20 cellular contexts compared by ENCODE assay signal in genomic region chr22:39988386-39989114, GRCh38. TPM values are rescaled to one million over a fixed set of nuclear protein-coding genes. Genes with fewer than 3 reads are reported as not detected.
DNase-seq lines count a peak whose midpoint lies in the region; ATAC-seq, FAIRE-seq and TF ChIP-seq lines count a peak whose summit lies in the region.
"Had no signal": no experiment of that assay in that cellular context is flagged by ENCODE, and none has a peak within 500 bp of the region (broad histone marks: within the 10 kb centered on the region; RNA-seq: fewer than 3 reads in every experiment).

No MANE protein-coding gene starts in this region.

- TF ChIP-seq RAD21 in K562 (CRISPR knock-in tag; conservative IDR thresholded peaks at IDR 0.05 in 1 of 2, IDR thresholded peaks at IDR 0.05 in 1 of 2): no peak

- H3K36me3 ChIP-seq in K562 (ENCODE audit: control insufficient read depth, insufficient read depth, low read length): no peaks in the 10 kb centered on the region
- no peaks in the 10 kb centered on the region for H3K36me3 ChIP-seq in keratinocyte (ENCODE audit: control insufficient read depth in 2 of 2, extremely low read depth in 1 of 2, insufficient read depth in 2 of 2, low read length in 2 of 2)
- H3K36me3 ChIP-seq: MG63 had no signal

- H4K20me1 ChIP-seq in K562 (replicated peaks; ENCODE audit: control insufficient read depth, insufficient read depth, low read length) (no peaks in the 10 kb centered on the region), keratinocyte (ENCODE audit: control insufficient read depth, extremely low read depth, insufficient read depth, low read length) (no peaks in the 10 kb centered on the region)

- dilution Hi-C loops in keratinocyte (cut with MboI; ENCODE audit: extremely low pct_ligation_motif_present, low sequenced_read_pairs): no loop called here

- peak; percentile 60; the same call in 1 of the 2 replicates for TF ChIP-seq EP300 in K562 (IDR thresholded peaks at IDR 0.05; ENCODE audit: low read length)

- ATAC-seq in activated naive CD8-positive, alpha-beta T cell treated with anti-CD3 and anti-CD28 coated beads, Interleukin-2, amount 10 ng/mL, durations not matched to agents 7 days and 5 days (ENCODE audit: low read depth): no peak
- ATAC-seq in K562: peak; percentile 90
- no peak for ATAC-seq in stimulated activated naive B cell treated with anti-CD40 and anti-IgM and Interleukin-4, amounts not matched to agents 10 μg/mL and 1 μg/mL and 100 μg/mL, for 72 hours (replicated peaks)
- ATAC-seq in stimulated activated memory B cell treated with anti-CD40 and anti-IgM and Interleukin-4, amounts not matched to agents 10 μg/mL and 1 μg/mL and 100 μg/mL, for 72 hours: no peak
- ATAC-seq: PC-3 had no signal

- DNase-seq in activated naive CD8-positive, alpha-beta T cell treated with anti-CD3 and anti-CD28 coated beads, Interleukin-2, amount 10 ng/mL, durations not matched to agents 7 days and 5 days: no peak
- no peak for DNase-seq in activated naive CD8-positive, alpha-beta T cell treated with anti-CD3 and anti-CD28 coated beads for 36 hours
- peak; percentile 58 to 72 (median 62) for DNase-seq in K562 (ENCODE audit: extremely low read depth in 1 of 4, low spot score in 3 of 4)
- no peak for DNase-seq in keratinocyte (ENCODE audit: low read depth, low spot score)
- DNase-seq in stimulated activated naive B cell treated with anti-CD40 and anti-IgM and Interleukin-4, amounts not matched to agents 10 μg/mL and 1 μg/mL and 100 μg/mL, for 72 hours: no peak
- DNase-seq in NOMO-1 treated with DMSO at 0.1 percent for 48 hours (lab: John Stamatoyannopoulos, UW; ENCODE audit: unreplicated experiment): no peak
- no peak for DNase-seq in mesothelial cell of epicardium (ENCODE audit: low spot score in 2 of 2, unreplicated experiment in 2 of 2)
- DNase-seq: C1 segment of cervical spinal cord; DMS53; GM23248; MG63; NCI-H1092 treated with DMSO at 0.1 percent for 48 hours; NCI-H1694; NCI-H345; NCI-H69; NK-92 treated with Interleukin-12 subunit alpha and Interleukin-12 subunit beta, amount 100 ng/mL, for 24 hours; PC-3 had no signal

- peaks cover 2% of the 10 kb centered on the region for H3K36me3 Mint-ChIP-seq in activated naive CD8-positive, alpha-beta T cell treated with anti-CD3 and anti-CD28 coated beads, Interleukin-2, amount 10 ng/mL, durations not matched to agents 7 days and 5 days
- no peaks in the 10 kb centered on the region for H3K36me3 Mint-ChIP-seq in activated naive CD8-positive, alpha-beta T cell treated with anti-CD3 and anti-CD28 coated beads for 36 hours
- no peaks in the 10 kb centered on the region for H3K36me3 Mint-ChIP-seq in stimulated activated naive B cell treated with anti-CD40 and anti-IgM and Interleukin-4, amounts not matched to agents 10 μg/mL and 1 μg/mL and 100 μg/mL, for 72 hours
- no peaks in the 10 kb centered on the region for H3K36me3 Mint-ChIP-seq in stimulated activated memory B cell treated with anti-CD40 and anti-IgM and Interleukin-4, amounts not matched to agents 10 μg/mL and 1 μg/mL and 100 μg/mL, for 72 hours
- no peaks in the 10 kb centered on the region for H3K36me3 Mint-ChIP-seq in mesothelial cell of epicardium

- intact Hi-C loops in K562 (cut with micrococcal nuclease): no loop called here

- BruUV-seq in K562 (replicated peaks; lab: Mats Ljungman, UMichigan): no TSS peak

- H3K27me3 ChIP-seq in K562 (ENCODE audit: control insufficient read depth in 2 of 2, insufficient read depth in 2 of 2, low read length in 2 of 2) (no peaks in the 10 kb centered on the region), keratinocyte (ENCODE audit: control insufficient read depth, extremely low read depth, insufficient read depth, low read length) (peaks cover 4% of the 10 kb centered on the region)
- H3K27me3 ChIP-seq: MG63 had no signal

- peak overlapping the region; percentile 54 to 82; a peak in 2 of 4 replicates for H3K9ac ChIP-seq in K562 (ENCODE audit: insufficient read depth in 1 of 2, low read depth in 2 of 2, low read length in 2 of 2)
- no peak overlapping the region for H3K9ac ChIP-seq in keratinocyte (ENCODE audit: control insufficient read depth, extremely low read depth, insufficient read depth, low read length)
- H3K9ac ChIP-seq: GM23248 had no signal

- CTCF ChIA-PET in K562 (lab: Yijun Ruan, JAX; ENCODE audit: low intra/inter-chr PET ratio): no interaction called here

- no peak for TF ChIP-seq POLR2A in K562 (conservative IDR thresholded peaks at IDR 0.05)

- H3K27ac ChIP-seq in K562 (ENCODE audit: extremely low read depth, low read depth, low read length) (peak overlapping the region; percentile 61; the same call in 2 of the 3 replicates), keratinocyte (ENCODE audit: control insufficient read depth, insufficient read depth, low read length) (no peak overlapping the region)
- H3K27ac ChIP-seq: GM23248 had no signal

- H3K4me3 Mint-ChIP-seq in activated naive CD8-positive, alpha-beta T cell treated with anti-CD3 and anti-CD28 coated beads, Interleukin-2, amount 10 ng/mL, durations not matched to agents 7 days and 5 days: no peak overlapping the region
- H3K4me3 Mint-ChIP-seq in activated naive CD8-positive, alpha-beta T cell treated with anti-CD3 and anti-CD28 coated beads for 36 hours: no peak overlapping the region
- H3K4me3 Mint-ChIP-seq in stimulated activated naive B cell treated with anti-CD40 and anti-IgM and Interleukin-4, amounts not matched to agents 10 μg/mL and 1 μg/mL and 100 μg/mL, for 72 hours: no peak overlapping the region
- no peak overlapping the region for H3K4me3 Mint-ChIP-seq in stimulated activated memory B cell treated with anti-CD40 and anti-IgM and Interleukin-4, amounts not matched to agents 10 μg/mL and 1 μg/mL and 100 μg/mL, for 72 hours
- no peak overlapping the region for H3K4me3 Mint-ChIP-seq in mesothelial cell of epicardium

- in situ Hi-C loops in K562 (cut with MboI): no loop called here

- H3K27ac Mint-ChIP-seq in activated naive CD8-positive, alpha-beta T cell treated with anti-CD3 and anti-CD28 coated beads, Interleukin-2, amount 10 ng/mL, durations not matched to agents 7 days and 5 days: peak overlapping the region; percentile 26
- H3K27ac Mint-ChIP-seq in activated naive CD8-positive, alpha-beta T cell treated with anti-CD3 and anti-CD28 coated beads for 36 hours: no peak overlapping the region
- peak overlapping the region; percentile 21 for H3K27ac Mint-ChIP-seq in stimulated activated naive B cell treated with anti-CD40 and anti-IgM and Interleukin-4, amounts not matched to agents 10 μg/mL and 1 μg/mL and 100 μg/mL, for 72 hours
- no peak overlapping the region for H3K27ac Mint-ChIP-seq in stimulated activated memory B cell treated with anti-CD40 and anti-IgM and Interleukin-4, amounts not matched to agents 10 μg/mL and 1 μg/mL and 100 μg/mL, for 72 hours
- no peak overlapping the region for H3K27ac Mint-ChIP-seq in mesothelial cell of epicardium

- H3K79me2 ChIP-seq in K562 (ENCODE audit: control insufficient read depth, insufficient read depth, low read length): no peaks in the 10 kb centered on the region
- H3K79me2 ChIP-seq in keratinocyte (ENCODE audit: control insufficient read depth, insufficient read depth, low read length): no peaks in the 10 kb centered on the region

- POLR2A ChIA-PET in activated naive CD8-positive, alpha-beta T cell treated with anti-CD3 and anti-CD28 coated beads, Interleukin-2, amount 10 ng/mL, durations not matched to agents 7 days and 5 days (lab: Charles Lee): no interaction called here
- POLR2A ChIA-PET in K562 (lab: Yijun Ruan, JAX): no interaction called here

- 5% methylated on average over 5 of the region's 10 CpGs for WGBS in K562 (ENCODE audit: insufficient coverage, low coverage, missing lambda C conversion rate)

- H3K27me3 Mint-ChIP-seq in activated naive CD8-positive, alpha-beta T cell treated with anti-CD3 and anti-CD28 coated beads, Interleukin-2, amount 10 ng/mL, durations not matched to agents 7 days and 5 days: peaks cover 28% of the 10 kb centered on the region
- H3K27me3 Mint-ChIP-seq in activated naive CD8-positive, alpha-beta T cell treated with anti-CD3 and anti-CD28 coated beads for 36 hours: no peaks in the 10 kb centered on the region
- peaks cover 32 to 40% of the 10 kb centered on the region in 2 donors for H3K27me3 Mint-ChIP-seq in stimulated activated naive B cell treated with anti-CD40 and anti-IgM and Interleukin-4, amounts not matched to agents 10 μg/mL and 1 μg/mL and 100 μg/mL, for 72 hours
- H3K27me3 Mint-ChIP-seq in stimulated activated memory B cell treated with anti-CD40 and anti-IgM and Interleukin-4, amounts not matched to agents 10 μg/mL and 1 μg/mL and 100 μg/mL, for 72 hours: peaks cover 53% of the 10 kb centered on the region
- peaks cover 75% of the 10 kb centered on the region for H3K27me3 Mint-ChIP-seq in mesothelial cell of epicardium (ENCODE audit: low read depth)

- no peak for TF ChIP-seq CTCF in K562 (IDR thresholded peaks at IDR 0.05 in 2 of 3, conservative IDR thresholded peaks at IDR 0.05 in 1 of 3; ENCODE audit: insufficient read depth in 2 of 3, low read depth in 1 of 3, low read length in 3 of 3)
- no peak for TF ChIP-seq CTCF in keratinocyte (optimal IDR thresholded peaks at IDR 0.05 in 1 of 3, IDR thresholded peaks at IDR 0.05 in 1 of 3, conservative IDR thresholded peaks at IDR 0.05 in 1 of 3; ENCODE audit: extremely low read depth in 1 of 3, insufficient read depth in 2 of 3, low read length in 3 of 3)
- no peak for TF ChIP-seq CTCF in mesothelial cell of epicardium (IDR thresholded peaks at IDR 0.05; ENCODE audit: unreplicated experiment)

- FAIRE-seq in K562 (lab: Jason Lieb, UNC) (peak; percentile 32), keratinocyte (lab: Jason Lieb, UNC) (no peak)
- FAIRE-seq: A204.1 had no signal

- H3K4me3 ChIP-seq in K562: peak overlapping the region; percentile 28; the same call in 1 of the 2 replicates
- H3K4me3 ChIP-seq in keratinocyte (ENCODE audit: control insufficient read depth in 2 of 3, extremely low read depth in 1 of 3, insufficient read depth in 2 of 3, low read depth in 1 of 3, low read length in 3 of 3): peak overlapping the region in 1 of 3 experiments; percentile 11
- H3K4me3 ChIP-seq: GM23248, MG63 had no signal

- H3K9me3 ChIP-seq in K562 (replicated peaks; ENCODE audit: control insufficient read depth, insufficient read depth, low read depth, low read length) (no peaks in the 10 kb centered on the region), keratinocyte (ENCODE audit: control insufficient read depth, low read depth, low read length) (no peaks in the 10 kb centered on the region)
- H3K9me3 ChIP-seq: MG63 had no signal

- peak overlapping the region; percentile 64 for H3K4me2 ChIP-seq in K562 (ENCODE audit: insufficient read depth, low read length)
- H3K4me2 ChIP-seq in keratinocyte (ENCODE audit: control insufficient read depth, extremely low read depth, insufficient read depth, low read depth, low read length): peak overlapping the region; percentile 25

- H2AFZ ChIP-seq in K562 (ENCODE audit: low read depth, low read length): peak overlapping the region; percentile 77
- H2AFZ ChIP-seq in keratinocyte (ENCODE audit: control insufficient read depth, low read length): no peak overlapping the region
- H2AFZ ChIP-seq: GM23248 had no signal

- H3K4me1 Mint-ChIP-seq in activated naive CD8-positive, alpha-beta T cell treated with anti-CD3 and anti-CD28 coated beads, Interleukin-2, amount 10 ng/mL, durations not matched to agents 7 days and 5 days: peaks cover 18% of the 10 kb centered on the region
- H3K4me1 Mint-ChIP-seq in activated naive CD8-positive, alpha-beta T cell treated with anti-CD3 and anti-CD28 coated beads for 36 hours: peaks cover 20% of the 10 kb centered on the region
- H3K4me1 Mint-ChIP-seq in stimulated activated naive B cell treated with anti-CD40 and anti-IgM and Interleukin-4, amounts not matched to agents 10 μg/mL and 1 μg/mL and 100 μg/mL, for 72 hours: peaks cover 2 to 5% of the 10 kb centered on the region in 2 donors
- H3K4me1 Mint-ChIP-seq in stimulated activated memory B cell treated with anti-CD40 and anti-IgM and Interleukin-4, amounts not matched to agents 10 μg/mL and 1 μg/mL and 100 μg/mL, for 72 hours: peaks cover under 1% of the 10 kb centered on the region
- H3K4me1 Mint-ChIP-seq in mesothelial cell of epicardium: no peaks in the 10 kb centered on the region

- H3K9me3 Mint-ChIP-seq in activated naive CD8-positive, alpha-beta T cell treated with anti-CD3 and anti-CD28 coated beads, Interleukin-2, amount 10 ng/mL, durations not matched to agents 7 days and 5 days: no peaks in the 10 kb centered on the region
- H3K9me3 Mint-ChIP-seq in activated naive CD8-positive, alpha-beta T cell treated with anti-CD3 and anti-CD28 coated beads for 36 hours: no peaks in the 10 kb centered on the region
- no peaks in the 10 kb centered on the region for H3K9me3 Mint-ChIP-seq in stimulated activated naive B cell treated with anti-CD40 and anti-IgM and Interleukin-4, amounts not matched to agents 10 μg/mL and 1 μg/mL and 100 μg/mL, for 72 hours
- no peaks in the 10 kb centered on the region for H3K9me3 Mint-ChIP-seq in stimulated activated memory B cell treated with anti-CD40 and anti-IgM and Interleukin-4, amounts not matched to agents 10 μg/mL and 1 μg/mL and 100 μg/mL, for 72 hours
- no peaks in the 10 kb centered on the region for H3K9me3 Mint-ChIP-seq in mesothelial cell of epicardium

- H3K4me1 ChIP-seq in K562 (replicated peaks in 1 of 2; ENCODE audit: control insufficient read depth in 2 of 2, insufficient read depth in 2 of 2, low read length in 2 of 2) (peaks cover 6 to 34% of the 10 kb centered on the region in 2 experiments; a peak in 3 of 5 replicates), keratinocyte (ENCODE audit: control insufficient read depth, extremely low read depth, insufficient read depth, low read length) (peaks cover 31% of the 10 kb centered on the region)

- H3K9me1 ChIP-seq in K562 (ENCODE audit: control insufficient read depth, insufficient read depth, low read length) (no peaks in the 10 kb centered on the region), keratinocyte (ENCODE audit: control insufficient read depth, extremely low read depth, insufficient read depth, low read length) (no peaks in the 10 kb centered on the region)

RNA-seq across cellular contexts. Expression of gene FAM83F, which starts 6.2 kb away (rescaled TPM):
- under 1 TPM; 0.20 to 0.30 TPM for total RNA-seq in activated naive CD8-positive, alpha-beta T cell treated with anti-CD3 and anti-CD28 coated beads, Interleukin-2, amount 10 ng/mL, durations not matched to agents 7 days and 5 days
- total RNA-seq in activated naive CD8-positive, alpha-beta T cell treated with anti-CD3 and anti-CD28 coated beads for 36 hours: 1 to 10 TPM; 3.4 to 3.6 TPM
- total RNA-seq in K562 (2011; cell fraction: chromatin; rRNA removed; ENCODE audit: low replicate concordance): 0.04 and 0.25 TPM in 2 replicates
- total RNA-seq in K562 (2011; cell fraction: nucleolus; rRNA removed): under 0.01 and 0.17 TPM in 2 replicates
- 0.07 and 0.15 TPM in 2 replicates for total RNA-seq in K562 (2011; cell fraction: nucleoplasm; rRNA removed)
- 0.04 and 0.05 TPM in 2 replicates for total RNA-seq in K562 (2014; rRNA removed)
- 0.03 and 0.04 TPM in 2 replicates for total RNA-seq in K562 (2014; rRNA removed; fragmentation: Illumina TruSeq; extraction: Trizol)
- under 0.01 and 0.04 TPM in 2 replicates for total RNA-seq in K562 (2015; rRNA removed; fragmentation: Illumina TruSeq; extraction: Trizol)
- 0.07 and 0.13 TPM in 2 replicates for total RNA-seq in K562 (2021)
- 0.03 and 0.10 TPM in 2 replicates for polyA plus RNA-seq in K562 (2011; rRNA removed)
- 0.01 and 0.03 TPM in 2 replicates for polyA plus RNA-seq in K562 (2011; cell fraction: cytosol; rRNA removed)
- 0.03 and 0.18 TPM in 2 replicates for polyA plus RNA-seq in K562 (2011; cell fraction: nucleus; rRNA removed)
- polyA plus RNA-seq in K562 (2012): 0.01 and 0.07 TPM in 2 replicates
- polyA plus RNA-seq in K562 (2014; fragmentation: Illumina TruSeq; extraction: Trizol): 0.03 TPM in 1 of 2 replicates, not detected in the other
- polyA plus RNA-seq in K562 (2014; fragmentation: Nextera tagmentation; extraction: Ambion mirVana): under 1 TPM in 1 of 2 experiments, not detected in 1; 0.01 TPM
- 0.04 and 0.05 TPM in 2 replicates for polyA plus RNA-seq in K562 (2014; rRNA removed)
- polyA minus RNA-seq in K562 (2011; rRNA and poly(A)+ RNA removed): 0.06 and 0.07 TPM in 2 replicates
- polyA minus RNA-seq in K562 (2011; cell fraction: cytosol; rRNA and poly(A)+ RNA removed): not detected in 2 replicates
- 0.11 and 0.67 TPM in 2 replicates for polyA minus RNA-seq in K562 (2011; cell fraction: nucleus; rRNA and poly(A)+ RNA removed)
- polyA plus RNA-seq in keratinocyte: 15.3 to 45.1 TPM (median 22.8 TPM) in 3 replicates
- 9.5 TPM for polyA plus RNA-seq in keratinocyte (2011; ENCODE audit: low read depth)
- 19.8 and 29.4 TPM in 2 replicates for polyA plus RNA-seq in keratinocyte (2011; cell fraction: cytosol; rRNA removed)
- 35.3 and 43.3 TPM in 2 replicates for polyA plus RNA-seq in keratinocyte (2011; cell fraction: nucleus; rRNA removed)
- 20.1 and 21.1 TPM in 2 replicates for polyA plus RNA-seq in keratinocyte (2012; ENCODE audit: low replicate concordance)
- polyA minus RNA-seq in keratinocyte: 53.5 to 74.3 TPM (median 58.2 TPM) in 3 replicates
- polyA minus RNA-seq in keratinocyte (2011; cell fraction: cytosol; rRNA and poly(A)+ RNA removed): 35.7 TPM
- 33.4 and 46.8 TPM in 2 replicates for polyA minus RNA-seq in keratinocyte (2011; cell fraction: nucleus; rRNA and poly(A)+ RNA removed)
- total RNA-seq in mesothelial cell of epicardium: 6.5 to 8.0 TPM (median 7.2 TPM) in 3 replicates
- total RNA-seq: GM23248, SK-MEL-5 had no signal
- polyA plus RNA-seq: GM23248 had no signal

RNA-seq across cellular contexts. Expression of gene TMA7B, which starts 28.4 kb away (rescaled TPM):
- 1 to 10 TPM; 8.5 to 9.1 TPM for total RNA-seq in activated naive CD8-positive, alpha-beta T cell treated with anti-CD3 and anti-CD28 coated beads, Interleukin-2, amount 10 ng/mL, durations not matched to agents 7 days and 5 days
- total RNA-seq in activated naive CD8-positive, alpha-beta T cell treated with anti-CD3 and anti-CD28 coated beads for 36 hours: 1 to 10 TPM; 1.0 to 1.3 TPM
- 16.1 and 33.1 TPM in 2 replicates for total RNA-seq in K562 (2011; cell fraction: chromatin; rRNA removed; ENCODE audit: low replicate concordance)
- 8.2 and 8.4 TPM in 2 replicates for total RNA-seq in K562 (2011; cell fraction: nucleolus; rRNA removed)
- 15.8 and 17.9 TPM in 2 replicates for total RNA-seq in K562 (2011; cell fraction: nucleoplasm; rRNA removed)
- total RNA-seq in K562 (2014; rRNA removed): 12.0 and 14.2 TPM in 2 replicates
- total RNA-seq in K562 (2014; rRNA removed; fragmentation: Illumina TruSeq; extraction: Trizol): 13.9 and 17.0 TPM in 2 replicates
- 5.3 and 5.6 TPM in 2 replicates for total RNA-seq in K562 (2015; rRNA removed; fragmentation: Illumina TruSeq; extraction: Trizol)
- 11.2 and 12.8 TPM in 2 replicates for total RNA-seq in K562 (2021)
- 3.2 and 10.9 TPM in 2 replicates for polyA plus RNA-seq in K562 (2011; rRNA removed)
- 1.0 and 1.5 TPM in 2 replicates for polyA plus RNA-seq in K562 (2011; cell fraction: cytosol; rRNA removed)
- 1.7 and 4.9 TPM in 2 replicates for polyA plus RNA-seq in K562 (2011; cell fraction: nucleus; rRNA removed)
- 4.9 and 8.2 TPM in 2 replicates for polyA plus RNA-seq in K562 (2012)
- polyA plus RNA-seq in K562 (2014; fragmentation: Illumina TruSeq; extraction: Trizol): 9.4 and 11.8 TPM in 2 replicates
- polyA plus RNA-seq in K562 (2014; fragmentation: Nextera tagmentation; extraction: Ambion mirVana): 1 to 10 TPM; 5.7 to 8.7 TPM
- polyA plus RNA-seq in K562 (2014; rRNA removed): 13.2 and 14.5 TPM in 2 replicates
- 4.7 and 10.9 TPM in 2 replicates for polyA minus RNA-seq in K562 (2011; rRNA and poly(A)+ RNA removed)
- polyA minus RNA-seq in K562 (2011; cell fraction: cytosol; rRNA and poly(A)+ RNA removed): 1.0 and 3.1 TPM in 2 replicates
- polyA minus RNA-seq in K562 (2011; cell fraction: nucleus; rRNA and poly(A)+ RNA removed): 2.2 and 2.6 TPM in 2 replicates
- polyA plus RNA-seq in keratinocyte: not detected in 3 replicates
- not detected for polyA plus RNA-seq in keratinocyte (2011; ENCODE audit: low read depth)
- not detected in 2 replicates for polyA plus RNA-seq in keratinocyte (2011; cell fraction: cytosol; rRNA removed)
- not detected in 2 replicates for polyA plus RNA-seq in keratinocyte (2011; cell fraction: nucleus; rRNA removed)
- not detected in 2 replicates for polyA plus RNA-seq in keratinocyte (2012; ENCODE audit: low replicate concordance)
- polyA minus RNA-seq in keratinocyte: not detected in 3 replicates
- not detected for polyA minus RNA-seq in keratinocyte (2011; cell fraction: cytosol; rRNA and poly(A)+ RNA removed)
- polyA minus RNA-seq in keratinocyte (2011; cell fraction: nucleus; rRNA and poly(A)+ RNA removed): not detected in 2 replicates
- not detected in 3 replicates for total RNA-seq in mesothelial cell of epicardium
- total RNA-seq: GM23248, PC-3 had no signal
- polyA plus RNA-seq: GM23248 had no signal

Comparison
In these comparisons a context has a peak if more than half of its experiments do, and no peak if none do; other contexts are left out.
1. H3K27ac Mint-ChIP-seq: peak in activated naive CD8-positive, alpha-beta T cell treated with anti-CD3 and anti-CD28 coated beads, Interleukin-2, amount 10 ng/mL, durations not matched to agents 7 days and 5 days (single experiment) and stimulated activated naive B cell treated with anti-CD40 and anti-IgM and Interleukin-4, amounts not matched to agents 10 μg/mL and 1 μg/mL and 100 μg/mL, for 72 hours (single experiment); none in activated naive CD8-positive, alpha-beta T cell treated with anti-CD3 and anti-CD28 coated beads for 36 hours (single experiment), stimulated activated memory B cell treated with anti-CD40 and anti-IgM and Interleukin-4, amounts not matched to agents 10 μg/mL and 1 μg/mL and 100 μg/mL, for 72 hours (single experiment) and mesothelial cell of epicardium (single experiment).
2. DNase-seq: peak in K562 (4 of 4); none in activated naive CD8-positive, alpha-beta T cell treated with anti-CD3 and anti-CD28 coated beads, Interleukin-2, amount 10 ng/mL, durations not matched to agents 7 days and 5 days (single experiment), activated naive CD8-positive, alpha-beta T cell treated with anti-CD3 and anti-CD28 coated beads for 36 hours (single experiment), keratinocyte (single experiment), stimulated activated naive B cell treated with anti-CD40 and anti-IgM and Interleukin-4, amounts not matched to agents 10 μg/mL and 1 μg/mL and 100 μg/mL, for 72 hours (single experiment), NOMO-1 treated with DMSO at 0.1 percent for 48 hours (single experiment) and mesothelial cell of epicardium (0 of 2).